Comparison of ENCODE assay signal across 8 cellular contexts in the genomic region with DNA sequence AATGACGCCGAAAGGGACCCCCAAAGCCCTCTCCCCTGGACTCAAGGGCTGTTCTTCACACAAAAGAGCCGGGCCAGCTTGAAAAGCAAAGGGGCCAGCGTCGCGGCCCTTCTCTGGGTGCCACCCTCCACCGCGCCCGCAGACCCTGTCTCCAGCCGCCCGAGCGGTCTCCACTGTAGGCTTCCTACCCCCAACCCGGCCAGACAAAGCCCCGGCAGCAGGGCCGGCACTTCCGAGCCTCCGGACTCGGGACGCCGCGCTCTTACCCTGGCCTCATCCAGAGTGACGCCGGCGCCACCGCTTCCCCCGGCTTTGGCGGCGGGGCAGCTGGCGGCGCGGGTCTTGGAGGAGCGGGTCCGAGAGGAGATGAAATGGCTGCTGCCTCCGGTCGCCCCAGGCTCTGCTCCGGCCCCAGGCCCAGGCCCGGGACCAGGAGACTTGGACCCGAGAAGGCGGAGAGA. TPM values are rescaled to one million over a fixed set of nuclear protein-coding genes. Genes with fewer than 3 reads are reported as not detected.
DNase-seq lines count a peak whose midpoint lies in the region; ATAC-seq and TF ChIP-seq lines count a peak whose summit lies in the region.

No MANE protein-coding gene starts in this region.

- H3F3A ChIP-seq in neural cell (ENCODE audit: insufficient read depth, low read length, poor library complexity, severe bottlenecking): no peaks in the 10 kb centered on the region

- no peak for TF ChIP-seq EP300 in neural cell (conservative IDR thresholded peaks at IDR 0.05; ENCODE audit: poor library complexity, severe bottlenecking)

- ATAC-seq in GM21619 (IDR thresholded peaks at IDR 0.05; ENCODE audit: unreplicated experiment): peak; percentile 22

- no peak for DNase-seq in Jurkat, Clone E6-1 (ENCODE audit: low read depth, low spot score)
- peak; percentile 79 for DNase-seq in activated CD8-positive, alpha-beta memory T cell treated with anti-CD3 and anti-CD28 coated beads, Interleukin-2, amount 50 U/mL, for 48 hours
- no peak for DNase-seq in fibroblast of mammary gland (ENCODE audit: low read depth)
- no peak for DNase-seq in cortex of kidney (lab: John Stamatoyannopoulos, UW)
- no peak for DNase-seq in NCI-H1694 (lab: John Stamatoyannopoulos, UW)

- no peaks in the 10 kb centered on the region for H3K9me2 ChIP-seq in neural cell (ENCODE audit: insufficient read depth, low read length)

- peak overlapping the region; percentile 98 for H3K9ac ChIP-seq in neural cell (ENCODE audit: low read length)

- peaks cover 59% of the 10 kb centered on the region for H3K79me2 ChIP-seq in neural cell (replicated peaks; ENCODE audit: insufficient read depth, low read length)

- no peaks in the 10 kb centered on the region for H3K27me3 ChIP-seq in neural cell (ENCODE audit: insufficient read depth, low read depth, low read length)

- no peaks in the 10 kb centered on the region for H3K9me3 ChIP-seq in neural cell (ENCODE audit: low read length)

- H3K4me3 ChIP-seq in GM08714 (ENCODE audit: low read length): peak overlapping the region; percentile 76
- peak overlapping the region; percentile 88 for H3K4me3 ChIP-seq in Jurkat, Clone E6-1 (ENCODE audit: low read length)
- H3K4me3 ChIP-seq in fibroblast of mammary gland (ENCODE audit: control insufficient read depth, low read depth, low read length): peak overlapping the region; percentile 88
- H3K4me3 ChIP-seq in neural cell (ENCODE audit: low read length): peak overlapping the region; percentile 99

- H3K27ac ChIP-seq in neural cell (ENCODE audit: low read length): peak overlapping the region; percentile 96

- peak overlapping the region; percentile 99 for H2AFZ ChIP-seq in neural cell (ENCODE audit: low read depth, low read length)

- TF ChIP-seq CTCF in fibroblast of mammary gland (conservative IDR thresholded peaks at IDR 0.05; ENCODE audit: control insufficient read depth, insufficient read depth, low read depth, low read length) (no peak), neural cell (IDR thresholded peaks at IDR 0.05; ENCODE audit: poor library complexity, severe bottlenecking) (no peak)

- H3K36me3 ChIP-seq in neural cell (ENCODE audit: insufficient read depth, low read length): no peaks in the 10 kb centered on the region

- H4K20me1 ChIP-seq in neural cell (ENCODE audit: insufficient read depth): peaks cover 3% of the 10 kb centered on the region

- H3K4me2 ChIP-seq in neural cell (ENCODE audit: low read length): peak overlapping the region; percentile 86

- no peak for TF ChIP-seq RAD21 in neural cell (conservative IDR thresholded peaks at IDR 0.05)

TF ChIP-seq in neural cell, 6 proteins besides CTCF, POLR2A, EP300 and RAD21:
- no peak for TF ChIP-seq TAF1 (IDR thresholded peaks at IDR 0.05; ENCODE audit: low read depth)
- no peak for TF ChIP-seq POLR2AphosphoS5 (IDR thresholded peaks at IDR 0.05)
- no peak for TF ChIP-seq REST (IDR thresholded peaks at IDR 0.05; ENCODE audit: borderline replicate concordance)
- no peak for TF ChIP-seq MXI1 (conservative IDR thresholded peaks at IDR 0.05; ENCODE audit: poor library complexity, severe bottlenecking)
- no peak for TF ChIP-seq SMC3 (conservative IDR thresholded peaks at IDR 0.05; ENCODE audit: poor library complexity)
- no peak for TF ChIP-seq EZH2 (IDR thresholded peaks at IDR 0.05; ENCODE audit: borderline replicate concordance, insufficient read depth, low read length, poor library complexity, severe bottlenecking)

RNA-seq across cellular contexts. Expression of gene ATAD2B, which starts 0.6 kb away (rescaled TPM):
- 5.3 TPM for polyA plus RNA-seq in Jurkat, Clone E6-1 (2012; ENCODE audit: insufficient read depth, insufficient read length)
- 37.6 and 42.0 TPM in 2 replicates for polyA plus RNA-seq in neural cell
- polyA minus RNA-seq in neural cell: 99.6 and 113 TPM in 2 replicates

RNA-seq across cellular contexts. Expression of gene UBXN2A, which starts 13.9 kb away (rescaled TPM):
- 11.5 TPM for polyA plus RNA-seq in Jurkat, Clone E6-1 (2012; ENCODE audit: insufficient read depth, insufficient read length)
- polyA plus RNA-seq in neural cell: 11.0 and 15.0 TPM in 2 replicates
- polyA minus RNA-seq in neural cell: 37.3 and 45.6 TPM in 2 replicates
